9 cellular contexts compared by ENCODE assay signal in the genomic region with DNA sequence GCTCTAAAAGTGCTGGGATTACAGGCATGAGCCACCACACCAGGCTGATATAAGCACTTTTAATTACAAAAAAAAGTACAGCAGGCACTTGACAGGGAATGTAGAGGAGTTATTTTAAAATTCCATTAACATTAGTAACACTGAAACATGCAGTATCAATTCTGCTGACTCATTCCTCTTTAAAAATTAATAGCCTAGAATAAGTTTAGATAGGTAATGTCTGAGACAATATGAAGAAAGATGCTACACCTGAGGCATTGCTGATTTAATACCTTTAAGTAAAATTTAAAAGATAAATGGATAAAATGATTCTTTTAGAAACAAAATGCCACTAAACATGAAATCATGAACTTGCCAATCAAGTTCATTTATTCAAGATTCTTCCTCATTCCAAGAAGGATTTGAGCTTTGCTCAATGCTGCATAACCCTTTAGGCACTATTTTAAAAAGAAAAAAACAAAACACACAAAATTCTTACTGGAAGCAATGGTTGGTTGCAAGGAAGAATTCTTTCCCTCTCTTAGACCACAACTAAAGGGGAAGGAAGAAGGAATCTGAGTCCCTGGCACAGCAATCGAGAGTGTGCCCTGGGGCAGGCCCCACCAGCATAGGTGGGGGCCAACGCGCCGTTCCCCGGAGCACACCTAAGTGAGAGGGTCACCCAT. TPM values are rescaled to one million over a fixed set of nuclear protein-coding genes. Genes with fewer than 3 reads are reported as not detected.
A peak's percentile ranks its signal among the peaks of the same experiment; 100 is the strongest.
DNase-seq lines count a peak whose midpoint lies in the region; ATAC-seq, FAIRE-seq and TF ChIP-seq lines count a peak whose summit lies in the region.
"Had no signal": no experiment of that assay in that cellular context is flagged by ENCODE, and none has a peak within 500 bp of the region (broad histone marks: within the 10 kb centered on the region; RNA-seq: fewer than 3 reads in every experiment).

No MANE protein-coding gene starts in this region.

- H2AFZ ChIP-seq in K562 (ENCODE audit: low read depth, low read length), result no peak overlapping the region

- 92% methylated on average over 5 of the region's 5 CpGs for WGBS in K562 (ENCODE audit: insufficient coverage, low coverage, missing lambda C conversion rate)

- H3K36me3 ChIP-seq in A673 (ENCODE audit: insufficient read depth, low read length, poor library complexity, severe bottlenecking) (no peaks in the 10 kb centered on the region), K562 (ENCODE audit: control insufficient read depth, insufficient read depth, low read length) (peaks cover 34% of the 10 kb centered on the region)

- POLR2A ChIA-PET in A673 (lab: Charles Lee; ENCODE audit: low non-redundant PET) (no interaction called here), K562 (lab: Yijun Ruan, JAX) (interaction anchor here (0.7 kb wide), 1 partner anchor 16 kb away, joined by 4 read pairs; no protein-coding TSS in a partner anchor)

- no peak for ATAC-seq in K562
- no peak for ATAC-seq in GM21360 (IDR thresholded peaks at IDR 0.05; ENCODE audit: unreplicated experiment)
- no peak for ATAC-seq in HG03442 (IDR thresholded peaks at IDR 0.05; ENCODE audit: unreplicated experiment)

- H3K9me3 ChIP-seq in A673 (ENCODE audit: low read depth, low read length, poor library complexity, severe bottlenecking) (no peaks in the 10 kb centered on the region), K562 (replicated peaks; ENCODE audit: control insufficient read depth, insufficient read depth, low read depth, low read length) (peaks cover 16% of the 10 kb centered on the region; the same call in 1 of the 2 replicates)

- H3K27ac ChIP-seq in A673 (ENCODE audit: low read depth, low read length, poor library complexity, severe bottlenecking) (peak overlapping the region; percentile 60), K562 (ENCODE audit: extremely low read depth, low read depth, low read length) (no peak overlapping the region)
- H3K27ac ChIP-seq: KMS-11 had no signal

- peak; percentile 29 for DNase-seq in A673 (ENCODE audit: low spot score)
- DNase-seq in HS-27A (ENCODE audit: low read depth), result peak; percentile 27
- no peak for DNase-seq in K562 (ENCODE audit: extremely low read depth in 1 of 4, low spot score in 3 of 4)
- DNase-seq in islet precursor cell, result peak; percentile 73
- DNase-seq in foreskin melanocyte, result no peak
- DNase-seq in NCI-H526 (lab: John Stamatoyannopoulos, UW), result no peak

- H3K27me3 ChIP-seq in A673 (replicated peaks; ENCODE audit: insufficient read depth, low read depth, low read length, poor library complexity) (no peaks in the 10 kb centered on the region), K562 (ENCODE audit: control insufficient read depth in 2 of 2, insufficient read depth in 2 of 2, low read length in 2 of 2) (no peaks in the 10 kb centered on the region)

- CTCF ChIA-PET in A673 (lab: Charles Lee), result no interaction called here
- CTCF ChIA-PET in K562 (lab: Yijun Ruan, JAX; ENCODE audit: low intra/inter-chr PET ratio), result no interaction called here

- no peaks in the 10 kb centered on the region for H3K9me1 ChIP-seq in K562 (ENCODE audit: control insufficient read depth, insufficient read depth, low read length)

- BruUV-seq in A673 (replicated peaks; lab: Mats Ljungman, UMichigan) (no TSS peak), K562 (replicated peaks; lab: Mats Ljungman, UMichigan) (no TSS peak)

- H3K9ac ChIP-seq in K562 (ENCODE audit: insufficient read depth in 1 of 2, low read depth in 2 of 2, low read length in 2 of 2), result no peak overlapping the region
- H3K9ac ChIP-seq: KMS-11 had no signal

- H3K4me3 ChIP-seq in A673 (ENCODE audit: low read depth, low read length, poor library complexity, severe bottlenecking) (no peak overlapping the region), K562 (no peak overlapping the region)

- TF ChIP-seq POLR2A in K562 (conservative IDR thresholded peaks at IDR 0.05), result no peak

- TF ChIP-seq RAD21 in K562 (CRISPR knock-in tag; conservative IDR thresholded peaks at IDR 0.05 in 1 of 2, IDR thresholded peaks at IDR 0.05 in 1 of 2), result no peak

- TF ChIP-seq CTCF in A673 (conservative IDR thresholded peaks at IDR 0.05; ENCODE audit: low read depth, low read length), result no peak
- TF ChIP-seq CTCF in K562 (IDR thresholded peaks at IDR 0.05 in 2 of 3, conservative IDR thresholded peaks at IDR 0.05 in 1 of 3; ENCODE audit: insufficient read depth in 2 of 3, low read depth in 1 of 3, low read length in 3 of 3), result no peak

- peaks cover 82% of the 10 kb centered on the region for H3K79me2 ChIP-seq in K562 (ENCODE audit: control insufficient read depth, insufficient read depth, low read length)

- H4K20me1 ChIP-seq in K562 (replicated peaks; ENCODE audit: control insufficient read depth, insufficient read depth, low read length), result no peaks in the 10 kb centered on the region; the same call in 1 of the 2 replicates

- in situ Hi-C loops in K562 (cut with MboI), result no loop called here

- TF ChIP-seq EP300 in K562 (IDR thresholded peaks at IDR 0.05; ENCODE audit: low read length), result no peak

- no peak overlapping the region for H3K4me2 ChIP-seq in K562 (ENCODE audit: insufficient read depth, low read length)
- H3K4me2 ChIP-seq: KMS-11 had no signal

- intact Hi-C loops in A673 (cut with micrococcal nuclease; ENCODE audit: unreplicated experiment) (no loop called here), K562 (cut with micrococcal nuclease) (no loop called here)

- peak; percentile 46 for FAIRE-seq in K562 (lab: Jason Lieb, UNC)

- H3K4me1 ChIP-seq in A673 (ENCODE audit: insufficient read depth, low read length, poor library complexity, severe bottlenecking) (peaks cover 22% of the 10 kb centered on the region), K562 (replicated peaks in 1 of 2; ENCODE audit: control insufficient read depth in 2 of 2, insufficient read depth in 2 of 2, low read length in 2 of 2) (peaks cover 0 to 6% of the 10 kb centered on the region in 2 experiments; a peak in 2 of 5 replicates)

TF ChIP-seq in K562, 482 proteins besides CTCF, POLR2A, EP300 and RAD21 (continues in another document):
- TF ChIP-seq ZFP36 (IDR thresholded peaks at IDR 0.05; ENCODE audit: low read depth, low read length, partially characterized antibody), result no peak
- TF ChIP-seq MECOM (CRISPR knock-in tag; IDR thresholded peaks at IDR 0.05), result no peak
- no peak for TF ChIP-seq PHF21A (IDR thresholded peaks at IDR 0.05; ENCODE audit: borderline replicate concordance, low read depth)
- TF ChIP-seq, protein P1, sequence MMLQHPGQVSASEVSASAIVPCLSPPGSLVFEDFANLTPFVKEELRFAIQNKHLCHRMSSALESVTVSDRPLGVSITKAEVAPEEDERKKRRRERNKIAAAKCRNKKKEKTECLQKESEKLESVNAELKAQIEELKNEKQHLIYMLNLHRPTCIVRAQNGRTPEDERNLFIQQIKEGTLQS (IDR thresholded peaks at IDR 0.05), result 0 out of 2 replicates have a peak, but pooled peaks have one; percentile 6
- TF ChIP-seq, protein P1 (CRISPR knock-in tag; conservative IDR thresholded peaks at IDR 0.05), result no peak
- no peak for TF ChIP-seq NEUROD1 (IDR thresholded peaks at IDR 0.05; ENCODE audit: borderline replicate concordance, low read depth, low read length, partially characterized antibody)
- TF ChIP-seq XRCC4 (IDR thresholded peaks at IDR 0.05; ENCODE audit: extremely low read depth, insufficient read depth, insufficient read length), result no peak
- TF ChIP-seq C11orf30 (IDR thresholded peaks at IDR 0.05; ENCODE audit: low read depth), result peak; percentile 92
- TF ChIP-seq KDM2B (CRISPR knock-in tag; IDR thresholded peaks at IDR 0.05), result no peak

RNA-seq across cellular contexts. Expression of a gene that starts 26.6 kb away (rescaled TPM):
- total RNA-seq in A673 (2021), result 33.3 and 37.5 TPM in 2 replicates
- 111 and 160 TPM in 2 replicates for total RNA-seq in K562 (2011; cell fraction: chromatin; rRNA removed; ENCODE audit: low replicate concordance)
- 87.6 and 91.1 TPM in 2 replicates for total RNA-seq in K562 (2011; cell fraction: nucleolus; rRNA removed)
- 118 and 155 TPM in 2 replicates for total RNA-seq in K562 (2011; cell fraction: nucleoplasm; rRNA removed)
- total RNA-seq in K562 (2014; rRNA removed), result 64.7 and 68.7 TPM in 2 replicates
- total RNA-seq in K562 (2014; rRNA removed; fragmentation: Illumina TruSeq; extraction: Trizol), result 70.9 and 72.5 TPM in 2 replicates
- 63.1 and 67.1 TPM in 2 replicates for total RNA-seq in K562 (2015; rRNA removed; fragmentation: Illumina TruSeq; extraction: Trizol)
- 62.4 and 67.5 TPM in 2 replicates for total RNA-seq in K562 (2021)
- 57.5 and 86.9 TPM in 2 replicates for polyA plus RNA-seq in K562 (2011; rRNA removed)
- polyA plus RNA-seq in K562 (2011; cell fraction: cytosol; rRNA removed), result 44.1 and 45.9 TPM in 2 replicates
- polyA plus RNA-seq in K562 (2011; cell fraction: nucleus; rRNA removed), result 43.3 and 60.6 TPM in 2 replicates
- polyA plus RNA-seq in K562 (2012), result 47.5 and 54.2 TPM in 2 replicates
- 55.5 and 58.2 TPM in 2 replicates for polyA plus RNA-seq in K562 (2014; fragmentation: Illumina TruSeq; extraction: Trizol)
- 1 to 10 TPM; 5.8 to 8.3 TPM for polyA plus RNA-seq in K562 (2014; fragmentation: Nextera tagmentation; extraction: Ambion mirVana)
- 44.0 and 45.2 TPM in 2 replicates for polyA plus RNA-seq in K562 (2014; rRNA removed)
- polyA minus RNA-seq in K562 (2011; rRNA and poly(A)+ RNA removed), result 119 and 154 TPM in 2 replicates
- 70.0 and 93.0 TPM in 2 replicates for polyA minus RNA-seq in K562 (2011; cell fraction: cytosol; rRNA and poly(A)+ RNA removed)
- polyA minus RNA-seq in K562 (2011; cell fraction: nucleus; rRNA and poly(A)+ RNA removed), result 35.4 and 43.4 TPM in 2 replicates

RNA-seq across cellular contexts. Expression of a gene that starts 53.7 kb away (rescaled TPM):
- total RNA-seq in A673 (2021) (20.1 and 20.7 TPM in 2 replicates), K562 (2014; rRNA removed) (24.7 and 28.3 TPM in 2 replicates), K562 (2014; rRNA removed; fragmentation: Illumina TruSeq; extraction: Trizol) (21.9 and 24.0 TPM in 2 replicates), K562 (2015; rRNA removed; fragmentation: Illumina TruSeq; extraction: Trizol) (17.7 and 20.6 TPM in 2 replicates), K562 (2021) (23.1 and 27.1 TPM in 2 replicates)
- 95.4 and 308 TPM in 2 replicates for total RNA-seq in K562 (2011; cell fraction: chromatin; rRNA removed; ENCODE audit: low replicate concordance)
- total RNA-seq in K562 (2011; cell fraction: nucleolus; rRNA removed), result 44.7 and 52.6 TPM in 2 replicates
- total RNA-seq in K562 (2011; cell fraction: nucleoplasm; rRNA removed), result 111 and 142 TPM in 2 replicates
- polyA plus RNA-seq in K562 (2011; rRNA removed) (33.3 and 37.9 TPM in 2 replicates), K562 (2014; fragmentation: Illumina TruSeq; extraction: Trizol) (20.3 and 36.5 TPM in 2 replicates), K562 (2014; fragmentation: Nextera tagmentation; extraction: Ambion mirVana) (1 to 10 TPM; 1.3 to 1.6 TPM), K562 (2014; rRNA removed) (39.3 and 42.5 TPM in 2 replicates)
- polyA plus RNA-seq in K562 (2011; cell fraction: cytosol; rRNA removed), result 44.5 and 61.9 TPM in 2 replicates
- 138 and 267 TPM in 2 replicates for polyA plus RNA-seq in K562 (2011; cell fraction: nucleus; rRNA removed)
- 27.1 and 46.7 TPM in 2 replicates for polyA plus RNA-seq in K562 (2012)
- polyA minus RNA-seq in K562 (2011; rRNA and poly(A)+ RNA removed), result 42.0 and 45.1 TPM in 2 replicates
- 20.7 and 21.2 TPM in 2 replicates for polyA minus RNA-seq in K562 (2011; cell fraction: cytosol; rRNA and poly(A)+ RNA removed)
- 40.8 and 41.6 TPM in 2 replicates for polyA minus RNA-seq in K562 (2011; cell fraction: nucleus; rRNA and poly(A)+ RNA removed)

Comparison
In these comparisons a context has a peak if more than half of its experiments do, and no peak if none do; other contexts are left out.
1. DNase-seq: peak in A673 (single experiment), HS-27A (single experiment) and islet precursor cell (single experiment); none in K562 (0 of 4), foreskin melanocyte (single experiment) and NCI-H526 (0 of 2).